22 cellular contexts compared by ENCODE assay signal in the genomic region with DNA sequence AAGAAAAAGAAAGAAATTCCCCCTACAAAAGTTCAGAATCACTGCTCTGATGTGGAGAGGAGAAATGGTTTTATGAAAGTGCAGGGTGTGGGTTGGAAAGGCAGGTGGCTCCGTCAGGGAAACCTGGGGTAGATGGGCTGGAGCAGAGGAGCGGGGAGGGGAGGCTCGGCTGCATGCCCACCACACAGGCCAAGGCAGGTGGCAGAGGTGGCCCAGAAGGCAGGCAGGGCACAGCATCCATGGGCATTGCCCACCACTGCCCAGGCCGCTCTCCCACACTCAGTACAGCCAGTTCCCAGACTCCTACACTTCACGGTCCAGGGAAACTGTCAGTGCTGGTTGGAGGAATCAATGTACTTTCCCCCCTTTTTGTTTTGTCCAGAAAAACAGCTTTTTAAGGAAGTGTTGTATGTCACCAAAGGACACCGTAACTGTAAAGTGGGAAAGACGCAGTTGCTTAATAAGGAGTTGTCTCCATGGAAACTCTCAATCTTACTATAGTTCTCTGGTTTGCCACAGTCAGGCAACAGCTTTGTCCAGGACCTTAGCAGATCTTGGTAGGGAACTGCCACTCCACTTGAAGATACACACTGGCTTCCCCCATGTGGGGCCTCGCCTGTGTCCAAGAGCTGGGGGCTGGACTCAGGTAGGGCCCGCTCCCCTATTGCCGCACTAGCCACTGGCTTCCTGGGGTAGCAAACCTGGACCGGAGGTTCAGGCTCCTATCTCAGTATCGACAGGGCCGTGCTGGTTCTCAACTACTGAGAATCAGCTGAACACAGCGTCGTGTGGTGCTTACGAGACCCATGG.
A peak's percentile ranks its signal among the peaks of the same experiment; 100 is the strongest.
DNase-seq lines count a peak whose midpoint lies in the region; ATAC-seq, FAIRE-seq and TF ChIP-seq lines count a peak whose summit lies in the region.
"Had no signal": no experiment of that assay in that cellular context is flagged by ENCODE, and none has a peak within 500 bp of the region (broad histone marks: within the 10 kb centered on the region; RNA-seq: fewer than 3 reads in every experiment).

No MANE protein-coding gene starts in this region.

- no peaks in the 10 kb centered on the region for H3K36me3 Mint-ChIP-seq in Caco-2 (ENCODE audit: insufficient read depth, unreplicated experiment)
- H3K36me3 Mint-ChIP-seq in WTC11: peaks cover 48% of the 10 kb centered on the region
- H3K36me3 Mint-ChIP-seq in stimulated activated effector memory CD8-positive, alpha-beta T cell treated with anti-CD3 and anti-CD28 coated beads, Interleukin-12 subunit alpha, Interleukin-12 subunit beta, amount 100 ng/mL, for 72 hours: no peaks in the 10 kb centered on the region
- H3K36me3 Mint-ChIP-seq: activated naive CD4-positive, alpha-beta T cell treated with anti-CD3 and anti-CD28 coated beads, Interleukin-2, amount 10 ng/mL, durations not matched to agents 7 days and 5 days had no signal

- no peak for ATAC-seq in WTC11
- peak; percentile 5 for ATAC-seq in stimulated activated effector memory CD8-positive, alpha-beta T cell treated with anti-CD3 and anti-CD28 coated beads, Interleukin-12 subunit alpha, Interleukin-12 subunit beta, amount 100 ng/mL, for 72 hours
- ATAC-seq: activated T-cell treated with anti-CD3 and anti-CD28 coated beads, Interleukin-2, amount 50 U/mL, for 4 hours; mucosa of descending colon; stimulated activated naive CD8-positive, alpha-beta T cell treated with anti-CD3 and anti-CD28 coated beads, Interleukin-15, amount 100 ng/mL, for 72 hours had no signal

- H3K9me3 Mint-ChIP-seq in Caco-2 (ENCODE audit: unreplicated experiment): peaks cover 9% of the 10 kb centered on the region
- H3K9me3 Mint-ChIP-seq in WTC11: no peaks in the 10 kb centered on the region; the same call in 1 of the 2 replicates
- no peaks in the 10 kb centered on the region for H3K9me3 Mint-ChIP-seq in stimulated activated effector memory CD8-positive, alpha-beta T cell treated with anti-CD3 and anti-CD28 coated beads, Interleukin-12 subunit alpha, Interleukin-12 subunit beta, amount 100 ng/mL, for 72 hours
- H3K9me3 Mint-ChIP-seq: activated T-cell treated with anti-CD3 and anti-CD28 coated beads, Interleukin-2, amount 50 U/mL, for 4 hours; stimulated activated naive CD8-positive, alpha-beta T cell treated with anti-CD3 and anti-CD28 coated beads, Interleukin-15, amount 100 ng/mL, for 72 hours had no signal

- no peak for DNase-seq in Caco-2
- no peak for DNase-seq in WTC11 (ENCODE audit: low spot score)
- DNase-seq in kidney: peak; percentile 55
- DNase-seq in stimulated activated effector memory CD8-positive, alpha-beta T cell treated with anti-CD3 and anti-CD28 coated beads, Interleukin-12 subunit alpha, Interleukin-12 subunit beta, amount 100 ng/mL, for 72 hours (ENCODE audit: low spot score in 2 of 2): no peak
- no peak for DNase-seq in retina
- no peak for DNase-seq in A673 (ENCODE audit: low spot score)
- no peak for DNase-seq in GM03348 (ENCODE audit: low spot score)
- DNase-seq in NCI-H524 (lab: John Stamatoyannopoulos, UW): no peak
- DNase-seq: activated naive CD4-positive, alpha-beta T cell treated with anti-CD3 and anti-CD28 coated beads, Interleukin-2, amount 10 ng/mL, durations not matched to agents 7 days and 5 days; activated T-cell treated with anti-CD3 and anti-CD28 coated beads, Interleukin-2, amount 50 U/mL, for 4 hours; amygdala; foreskin keratinocyte; hypothalamus; left ventricle myocardium superior; mucosa of descending colon; NCI-H774; psoas muscle; SHP77; stimulated activated CD4-positive, alpha-beta T cell treated with anti-CD3 and anti-CD28 coated beads, Interleukin-4, amount 100 ng/mL, for 1 hour; stimulated activated naive CD8-positive, alpha-beta T cell treated with anti-CD3 and anti-CD28 coated beads, Interleukin-15, amount 100 ng/mL, for 72 hours had no signal

- H3K4me1 ChIP-seq in Caco-2: 0 out of 2 replicates have a peak, but pooled peaks cover 12% of the 10 kb centered on the region
- H3K4me1 ChIP-seq in kidney (ENCODE audit: control insufficient read depth in 1 of 2, insufficient read depth in 1 of 2, low read depth in 1 of 2, low read length in 2 of 2): no peaks in the 10 kb centered on the region
- H3K4me1 ChIP-seq in A673 (ENCODE audit: insufficient read depth, low read length, poor library complexity, severe bottlenecking): no peaks in the 10 kb centered on the region
- H3K4me1 ChIP-seq: foreskin keratinocyte, psoas muscle had no signal

- intact Hi-C loops in Caco-2 (cut with micrococcal nuclease; ENCODE audit: unreplicated experiment) (no loop called here), kidney (cut with DNase I) (no loop called here), A673 (cut with micrococcal nuclease; ENCODE audit: unreplicated experiment) (no loop called here)

- H3K9me3 ChIP-seq in Caco-2 (peaks cover 6% of the 10 kb centered on the region; the same call in 1 of the 2 replicates), kidney (ENCODE audit: control insufficient read depth in 1 of 2, low read length in 2 of 2) (no peaks in the 10 kb centered on the region), A673 (ENCODE audit: low read depth, low read length, poor library complexity, severe bottlenecking) (no peaks in the 10 kb centered on the region)
- H3K9me3 ChIP-seq: mucosa of descending colon, psoas muscle had no signal

- peak overlapping the region; percentile 56 for H3K27ac Mint-ChIP-seq in Caco-2 (ENCODE audit: unreplicated experiment)
- peak overlapping the region; percentile 87 for H3K27ac Mint-ChIP-seq in WTC11
- no peak overlapping the region for H3K27ac Mint-ChIP-seq in stimulated activated effector memory CD8-positive, alpha-beta T cell treated with anti-CD3 and anti-CD28 coated beads, Interleukin-12 subunit alpha, Interleukin-12 subunit beta, amount 100 ng/mL, for 72 hours
- H3K27ac Mint-ChIP-seq: activated naive CD4-positive, alpha-beta T cell treated with anti-CD3 and anti-CD28 coated beads, Interleukin-2, amount 10 ng/mL, durations not matched to agents 7 days and 5 days had no signal

- H3K4me1 Mint-ChIP-seq in Caco-2 (ENCODE audit: low read depth, unreplicated experiment) (peaks cover 20% of the 10 kb centered on the region), WTC11 (no peaks in the 10 kb centered on the region)
- H3K4me1 Mint-ChIP-seq in stimulated activated effector memory CD8-positive, alpha-beta T cell treated with anti-CD3 and anti-CD28 coated beads, Interleukin-12 subunit alpha, Interleukin-12 subunit beta, amount 100 ng/mL, for 72 hours: no peaks in the 10 kb centered on the region
- H3K4me1 Mint-ChIP-seq: activated naive CD4-positive, alpha-beta T cell treated with anti-CD3 and anti-CD28 coated beads, Interleukin-2, amount 10 ng/mL, durations not matched to agents 7 days and 5 days; stimulated activated naive CD8-positive, alpha-beta T cell treated with anti-CD3 and anti-CD28 coated beads, Interleukin-15, amount 100 ng/mL, for 72 hours had no signal

- CTCF ChIA-PET in Caco-2 (lab: Charles Lee): no interaction called here
- CTCF ChIA-PET in WTC11 (lab: Charles Lee): interaction anchor here (2.2 kb wide), 1 partner anchor 23 kb away, joined by 7 read pairs; no protein-coding TSS in a partner anchor
- CTCF ChIA-PET in A673 (lab: Charles Lee): no interaction called here

- BruUV-seq in Caco-2 (replicated peaks; lab: Mats Ljungman, UMichigan) (no TSS peak), A673 (replicated peaks; lab: Mats Ljungman, UMichigan) (no TSS peak)

- no peak overlapping the region for H3K4me3 ChIP-seq in Caco-2 (ENCODE audit: low read depth, low read length)
- no peak overlapping the region for H3K4me3 ChIP-seq in kidney (ENCODE audit: low read length in 2 of 2)
- H3K4me3 ChIP-seq in A673 (ENCODE audit: low read depth, low read length, poor library complexity, severe bottlenecking): no peak overlapping the region
- H3K4me3 ChIP-seq: mucosa of descending colon, psoas muscle had no signal

- no peaks in the 10 kb centered on the region for H3K27me3 Mint-ChIP-seq in Caco-2 (ENCODE audit: insufficient read depth, unreplicated experiment)
- H3K27me3 Mint-ChIP-seq in WTC11 (ENCODE audit: low read depth): no peaks in the 10 kb centered on the region

- H3K9ac ChIP-seq in kidney (ENCODE audit: low read length in 2 of 2): no peak overlapping the region

- H3K27ac ChIP-seq in kidney (ENCODE audit: low read depth in 2 of 2, low read length in 2 of 2) (no peak overlapping the region), A673 (ENCODE audit: low read depth, low read length, poor library complexity, severe bottlenecking) (no peak overlapping the region)
- H3K27ac ChIP-seq: C4-2B, foreskin keratinocyte, psoas muscle had no signal

- H3K4me3 Mint-ChIP-seq in Caco-2 (ENCODE audit: unreplicated experiment): no peak overlapping the region
- no peak overlapping the region for H3K4me3 Mint-ChIP-seq in WTC11
- no peak overlapping the region for H3K4me3 Mint-ChIP-seq in stimulated activated effector memory CD8-positive, alpha-beta T cell treated with anti-CD3 and anti-CD28 coated beads, Interleukin-12 subunit alpha, Interleukin-12 subunit beta, amount 100 ng/mL, for 72 hours
- H3K4me3 Mint-ChIP-seq: activated naive CD4-positive, alpha-beta T cell treated with anti-CD3 and anti-CD28 coated beads, Interleukin-2, amount 10 ng/mL, durations not matched to agents 7 days and 5 days; activated T-cell treated with anti-CD3 and anti-CD28 coated beads, Interleukin-2, amount 50 U/mL, for 4 hours; stimulated activated naive CD8-positive, alpha-beta T cell treated with anti-CD3 and anti-CD28 coated beads, Interleukin-15, amount 100 ng/mL, for 72 hours had no signal

- no peaks in the 10 kb centered on the region for H3K36me3 ChIP-seq in Caco-2 (ENCODE audit: control insufficient read depth, insufficient read depth, low read length)
- peaks cover 28 to 66% of the 10 kb centered on the region in 2 donors for H3K36me3 ChIP-seq in kidney (ENCODE audit: control insufficient read depth in 1 of 2, insufficient read depth in 2 of 2, low read length in 2 of 2)
- H3K36me3 ChIP-seq in A673 (ENCODE audit: insufficient read depth, low read length, poor library complexity, severe bottlenecking): peaks cover 26% of the 10 kb centered on the region

- POLR2A ChIA-PET in Caco-2 (lab: Charles Lee) (interaction anchor here (0.8 kb wide), 1 partner anchor 83 kb away, joined by 3 read pairs; a partner anchor contains a TSS), WTC11 (lab: Charles Lee) (no interaction called here), A673 (lab: Charles Lee; ENCODE audit: low non-redundant PET) (no interaction called here)

- TF ChIP-seq CTCF in Caco-2 (IDR thresholded peaks at IDR 0.05; ENCODE audit: insufficient read depth in 1 of 2, low read depth in 1 of 2, low read length in 1 of 2, severe bottlenecking in 1 of 2, unreplicated experiment in 1 of 2): no peak
- no peak for TF ChIP-seq CTCF in WTC11 (IDR thresholded peaks at IDR 0.05)
- TF ChIP-seq CTCF in kidney (IDR thresholded peaks at IDR 0.05; ENCODE audit: borderline replicate concordance, extremely low read depth, insufficient read depth): no peak
- TF ChIP-seq CTCF in A673 (conservative IDR thresholded peaks at IDR 0.05; ENCODE audit: low read depth, low read length): no peak

- FAIRE-seq in kidney (lab: Jason Lieb, UNC): no peak
- FAIRE-seq: D721Med had no signal

- H3K27me3 ChIP-seq in Caco-2 (replicated peaks; ENCODE audit: control insufficient read depth, insufficient read depth, low read length) (no peaks in the 10 kb centered on the region), A673 (replicated peaks; ENCODE audit: insufficient read depth, low read depth, low read length, poor library complexity) (no peaks in the 10 kb centered on the region)
- H3K27me3 ChIP-seq: foreskin keratinocyte had no signal
